1 cellular context compared by ENCODE assay signal in genomic region chr11:69437876-69438205, GRCh38.
TF ChIP-seq lines count a peak whose summit lies in the region.

No MANE protein-coding gene starts in this region.

TF ChIP-seq in A549, 52 proteins besides CTCF, POLR2A, EP300 and RAD21 (continued from another document):
- no peak for TF ChIP-seq HOXA7 (CRISPR knock-in tag; IDR thresholded peaks at IDR 0.05)
TF ChIP-seq in A549: peak in this region for 0.
